In genomic region chr3:114942773-114943172, GRCh38 we compare ENCODE assay signal across 24 cellular contexts.
"Had no signal": no experiment of that assay in that cellular context is flagged by ENCODE, and none has a peak within 500 bp of the region (broad histone marks: within the 10 kb centered on the region; RNA-seq: fewer than 3 reads in every experiment).

No MANE protein-coding gene starts in this region.

- H3K27me3 ChIP-seq: breast epithelium, esophagus squamous epithelium, gastrocnemius medialis, neural progenitor cell had no signal

- H3K9me3 Mint-ChIP-seq: activated T-helper 2 cell treated with anti-CD3 and anti-CD28 coated beads, Interferon-gamma antibody, Interleukin-2, Interleukin-4, amounts not matched to agents 10 μg/mL and 5 μg/mL and 100 μg/mL, durations not matched to agents 14 hours and 24 hours and 36 hours; neural progenitor cell; type B pancreatic cell had no signal

- H3K27me3 Mint-ChIP-seq: activated naive CD8-positive, alpha-beta T cell treated with anti-CD3 and anti-CD28 coated beads for 36 hours; naive thymus-derived CD8-positive, alpha-beta T cell; type B pancreatic cell had no signal

- H3K27ac Mint-ChIP-seq: activated naive CD8-positive, alpha-beta T cell treated with anti-CD3 and anti-CD28 coated beads for 36 hours; activated T-helper 2 cell treated with anti-CD3 and anti-CD28 coated beads, Interferon-gamma antibody, Interleukin-2, Interleukin-4, amounts not matched to agents 10 μg/mL and 5 μg/mL and 100 μg/mL, durations not matched to agents 14 hours and 24 hours and 36 hours; mesothelial cell of epicardium; neural progenitor cell; type B pancreatic cell had no signal

- H3K4me1 ChIP-seq: breast epithelium, esophagus squamous epithelium, neural progenitor cell had no signal

- H3K4me1 Mint-ChIP-seq: mesothelial cell of epicardium, neural progenitor cell had no signal

- H3K27ac ChIP-seq: breast epithelium, coronary artery, esophagus squamous epithelium, gastrocnemius medialis, neural progenitor cell, thoracic aorta had no signal

- H3K36me3 ChIP-seq: breast epithelium, esophagus squamous epithelium, gastrocnemius medialis, neural progenitor cell, thoracic aorta had no signal

- H3K9me3 ChIP-seq: esophagus squamous epithelium, gastrocnemius medialis, thoracic aorta had no signal

- H3K36me3 Mint-ChIP-seq: neural progenitor cell had no signal

- H3K4me3 Mint-ChIP-seq: activated naive CD8-positive, alpha-beta T cell treated with anti-CD3 and anti-CD28 coated beads for 36 hours; activated T-cell treated with anti-CD3 and anti-CD28 coated beads, Interleukin-2, amount 50 U/mL, for 4 hours; mesothelial cell of epicardium; naive thymus-derived CD8-positive, alpha-beta T cell; neural progenitor cell; type B pancreatic cell had no signal

- DNase-seq: activated CD4-positive, alpha-beta T cell treated with anti-CD3 and anti-CD28 coated beads for 4 hours; activated CD4-positive, alpha-beta T cell treated with anti-CD3 and anti-CD28 coated beads, Interleukin-2, amount 50 U/mL, for 48 hours; activated CD4-positive, CD25-positive, alpha-beta regulatory T cell; activated CD8-positive, alpha-beta memory T cell treated with anti-CD3 and anti-CD28 coated beads, Interleukin-2, amount 50 U/mL, for 48 hours; activated naive CD4-positive, alpha-beta T cell; activated naive CD8-positive, alpha-beta T cell treated with anti-CD3 and anti-CD28 coated beads for 36 hours; activated T-cell treated with anti-CD3 and anti-CD28 coated beads, Interleukin-2, amount 50 U/mL, for 4 hours; cerebellar nuclear complex; esophagus squamous epithelium; gastrocnemius medialis; hypothalamus; left ventricle myocardium superior; mammary epithelial cell; naive thymus-derived CD8-positive, alpha-beta T cell; stimulated activated CD4-positive, alpha-beta T cell treated with anti-CD3 and anti-CD28 coated beads, Interleukin-2, amount 100 ng/mL, for 48 hours; stimulated activated CD8-positive, alpha-beta memory T cell treated with anti-CD3 and anti-CD28 coated beads, Interleukin-4, amount 100 ng/mL, for 48 hours; stimulated activated naive CD4-positive, alpha-beta T cell treated with Interleukin-2 at 50 U/mL for 16 hours had no signal

- ATAC-seq: activated T-cell treated with anti-CD3 and anti-CD28 coated beads, Interleukin-2, amount 50 U/mL, for 4 hours; gastrocnemius medialis; left ventricle myocardium superior; naive thymus-derived CD8-positive, alpha-beta T cell had no signal

- H3K4me3 ChIP-seq: breast epithelium, coronary artery, esophagus squamous epithelium, gastrocnemius medialis, neural progenitor cell, thoracic aorta had no signal
